In genomic region chr12:39975374-39975918, GRCh38 we compare ENCODE assay signal across 21 cellular contexts.
DNase-seq lines count a peak whose midpoint lies in the region; ATAC-seq, FAIRE-seq and TF ChIP-seq lines count a peak whose summit lies in the region.
"Had no signal": no experiment of that assay in that cellular context is flagged by ENCODE, and none has a peak within 500 bp of the region (broad histone marks: within the 10 kb centered on the region; RNA-seq: fewer than 3 reads in every experiment).

No MANE protein-coding gene starts in this region.

- CTCF ChIA-PET in MCF 10A (lab: Yijun Ruan, JAX), result interaction anchor here (0.6 to 1.5 kb wide), 2 partner anchors 12 to 19 kb away, joined by 3 to 5 read pairs; no protein-coding TSS in a partner anchor

- POLR2A ChIA-PET in MCF 10A (lab: Yijun Ruan, JAX), result no interaction called here

- H3K79me2 ChIP-seq in OCI-LY3 (ENCODE audit: low read length), result no peaks in the 10 kb centered on the region

- H3K27ac ChIP-seq in OCI-LY3 (ENCODE audit: low read length), result no peak overlapping the region
- H3K27ac ChIP-seq in pancreas, result no peak overlapping the region
- H3K27ac ChIP-seq: BLaER1, KMS-11 had no signal

- H3K36me3 Mint-ChIP-seq in MCF 10A (ENCODE audit: insufficient read depth, unreplicated experiment), result no peaks in the 10 kb centered on the region

- intact Hi-C loops in pancreas (cut with DNase I) (no loop called here), MCF 10A (cut with micrococcal nuclease) (no loop called here)

- TF ChIP-seq CTCF in OCI-LY3 (IDR thresholded peaks at IDR 0.05; ENCODE audit: low read depth, low read length) (no peak), fibroblast of mammary gland (conservative IDR thresholded peaks at IDR 0.05; ENCODE audit: control insufficient read depth, insufficient read depth, low read depth, low read length) (no peak), pancreas (IDR thresholded peaks at IDR 0.05) (no peak), MCF 10A (IDR thresholded peaks at IDR 0.05; ENCODE audit: unreplicated experiment) (no peak)

- WGBS in pancreas, 2 donors, result 77 to 81% methylated on average over 5 of the region's 5 CpGs

- ATAC-seq in pancreas, result no peak
- no peak for ATAC-seq in HG03442 (IDR thresholded peaks at IDR 0.05; ENCODE audit: unreplicated experiment)
- ATAC-seq: HCT116, Panc1 had no signal

- no peaks in the 10 kb centered on the region for H4K20me1 ChIP-seq in OCI-LY3 (ENCODE audit: insufficient read depth, low read length)
- H4K20me1 ChIP-seq: BLaER1 had no signal

- DNase-seq in HCEC 1CT (peak; percentile 16), fibroblast of mammary gland (ENCODE audit: low read depth) (peak; percentile 58), renal cortical epithelial cell (ENCODE audit: low read depth) (peak; percentile 27), pancreas (no peak), MCF 10A (ENCODE audit: unreplicated experiment) (no peak)
- DNase-seq: ACHN; Caco-2; CD4-positive, alpha-beta T cell; DMS153; GOT3; NCI-H1417; NCI-H187; NCI-H526 treated with DMSO at 0.1 percent for 48 hours had no signal

- no peak overlapping the region for H2AFZ ChIP-seq in OCI-LY3 (ENCODE audit: low read depth, low read length)

- no peak for FAIRE-seq in pancreas (lab: Jason Lieb, UNC)
- FAIRE-seq: G401.6, GM12892 had no signal

- H3K9ac ChIP-seq in OCI-LY3 (ENCODE audit: low read length), result no peak overlapping the region
- H3K9ac ChIP-seq: BLaER1, KMS-11 had no signal

- peak overlapping the region; percentile 8 for H3K4me2 ChIP-seq in OCI-LY3 (ENCODE audit: low read length)
- H3K4me2 ChIP-seq: BLaER1, KMS-11 had no signal

- H3K36me3 ChIP-seq in OCI-LY3 (replicated peaks; ENCODE audit: low read depth, low read length) (no peaks in the 10 kb centered on the region), pancreas (no peaks in the 10 kb centered on the region)
- H3K36me3 ChIP-seq: BLaER1 had no signal

- peaks cover 3% of the 10 kb centered on the region for H3K9me3 Mint-ChIP-seq in MCF 10A (ENCODE audit: unreplicated experiment)

- H3K4me1 Mint-ChIP-seq in MCF 10A (ENCODE audit: insufficient read depth, unreplicated experiment), result no peaks in the 10 kb centered on the region

- no peak overlapping the region for H3K4me3 Mint-ChIP-seq in MCF 10A (ENCODE audit: unreplicated experiment)
- H3K4me3 Mint-ChIP-seq: CD4-positive, alpha-beta T cell had no signal

- no peaks in the 10 kb centered on the region for H3K9me3 ChIP-seq in OCI-LY3 (ENCODE audit: insufficient read depth, low read length)
- H3K9me3 ChIP-seq in pancreas, result no peaks in the 10 kb centered on the region
- H3K9me3 ChIP-seq: BLaER1, Caco-2 had no signal

- no TSS peak for BruUV-seq in MCF 10A (replicated peaks; lab: Mats Ljungman, UMichigan)

- H3K27ac Mint-ChIP-seq in MCF 10A (ENCODE audit: low read depth, unreplicated experiment), result no peak overlapping the region
- H3K27ac Mint-ChIP-seq: CD4-positive, alpha-beta T cell had no signal

- no peak overlapping the region for H3K4me3 ChIP-seq in OCI-LY3 (ENCODE audit: low read length)
- H3K4me3 ChIP-seq in fibroblast of mammary gland (ENCODE audit: control insufficient read depth, low read depth, low read length), result no peak overlapping the region
- no peak overlapping the region for H3K4me3 ChIP-seq in pancreas
- H3K4me3 ChIP-seq: BLaER1 had no signal

- H3K27me3 Mint-ChIP-seq in MCF 10A (ENCODE audit: insufficient read depth, unreplicated experiment), result no peaks in the 10 kb centered on the region
- H3K27me3 Mint-ChIP-seq: CD4-positive, alpha-beta T cell had no signal

- no peaks in the 10 kb centered on the region for H3K27me3 ChIP-seq in OCI-LY3 (ENCODE audit: low read depth, low read length)
- no peaks in the 10 kb centered on the region for H3K27me3 ChIP-seq in pancreas
- H3K27me3 ChIP-seq: BLaER1 had no signal

- peaks cover 11% of the 10 kb centered on the region for H3K4me1 ChIP-seq in OCI-LY3 (ENCODE audit: low read length)
- no peaks in the 10 kb centered on the region for H3K4me1 ChIP-seq in pancreas
- H3K4me1 ChIP-seq: BLaER1, Caco-2 had no signal

Comparison
In these comparisons a context has a peak if more than half of its experiments do, and no peak if none do; other contexts are left out.
1. DNase-seq: peak in HCEC 1CT (single experiment), fibroblast of mammary gland (single experiment) and renal cortical epithelial cell (single experiment); none in pancreas (0 of 6) and MCF 10A (single experiment).